ENCODE assay signal across 29 cellular contexts in genomic region chr20:4556781-4557180, GRCh38.
"Had no signal": no experiment of that assay in that cellular context is flagged by ENCODE, and none has a peak within 500 bp of the region (broad histone marks: within the 10 kb centered on the region; RNA-seq: fewer than 3 reads in every experiment).

No MANE protein-coding gene starts in this region.

- H3K27ac ChIP-seq: stomach, suprapubic skin, testis, thoracic aorta, thyroid gland, tibial artery, tibial nerve, transverse colon, upper lobe of left lung, upper lobe of right lung, uterus, vagina had no signal

- H3K4me1 ChIP-seq: stomach, suprapubic skin, testis, thyroid gland, tibial artery, tibial nerve, transverse colon, uterus, vagina had no signal

- FAIRE-seq: urothelium cell line had no signal

- H3K36me3 Mint-ChIP-seq: stimulated activated effector memory CD8-positive, alpha-beta T cell treated with anti-CD3 and anti-CD28 coated beads, Interleukin-12 subunit alpha, Interleukin-12 subunit beta, amount 100 ng/mL, for 72 hours; stimulated activated memory B cell treated with anti-CD40 and anti-IgM and Interleukin-4, amounts not matched to agents 10 μg/mL and 1 μg/mL and 100 μg/mL, for 72 hours; stimulated activated naive B cell treated with anti-CD40 and anti-IgM and Interleukin-4, amounts not matched to agents 10 μg/mL and 1 μg/mL and 100 μg/mL, for 72 hours; type B pancreatic cell had no signal

- H3K9me3 Mint-ChIP-seq: stimulated activated effector memory CD8-positive, alpha-beta T cell treated with anti-CD3 and anti-CD28 coated beads, Interleukin-12 subunit alpha, Interleukin-12 subunit beta, amount 100 ng/mL, for 72 hours; stimulated activated memory B cell treated with anti-CD40 and anti-IgM and Interleukin-4, amounts not matched to agents 10 μg/mL and 1 μg/mL and 100 μg/mL, for 72 hours; stimulated activated naive B cell treated with anti-CD40 and anti-IgM and Interleukin-4, amounts not matched to agents 10 μg/mL and 1 μg/mL and 100 μg/mL, for 72 hours; stimulated activated naive CD8-positive, alpha-beta T cell treated with anti-CD3 and anti-CD28 coated beads, Interleukin-15, amount 100 ng/mL, for 72 hours; stimulated activated naive CD8-positive, alpha-beta T cell treated with anti-CD3 and anti-CD28 coated beads, Interleukin-15, Interleukin-2, amounts not matched to agents 100 ng/mL and 50 ng/mL, for 24 hours; type B pancreatic cell had no signal

- H3K4me3 ChIP-seq: stomach, suprapubic skin, testis, thoracic aorta, thyroid gland, tibial artery, tibial nerve, transverse colon, upper lobe of left lung, upper lobe of right lung, uterus, vagina had no signal

- DNase-seq: stimulated activated CD4-positive, alpha-beta T cell treated with anti-CD3 and anti-CD28 coated beads, Interleukin-2, amount 100 ng/mL, for 48 hours; stimulated activated CD4-positive, alpha-beta T cell treated with anti-CD3 and anti-CD28 coated beads, Interleukin-4, amount 100 ng/mL, for 1 hour; stimulated activated CD4-positive, alpha-beta T cell treated with anti-CD3 and anti-CD28 coated beads, Interleukin-4, amount 100 ng/mL, for 24 hours; stimulated activated CD4-positive, alpha-beta T cell treated with anti-CD3 and anti-CD28 coated beads, Interleukin-4, amount 100 ng/mL, for 4 hours; stimulated activated CD8-positive, alpha-beta memory T cell treated with anti-CD3 and anti-CD28 coated beads, Interleukin-4, amount 100 ng/mL, for 48 hours; stimulated activated naive B cell treated with anti-CD40 and anti-IgM and Interleukin-4, amounts not matched to agents 10 μg/mL and 1 μg/mL and 100 μg/mL, for 72 hours; stimulated activated naive CD4-positive, alpha-beta T cell; stimulated activated naive CD4-positive, alpha-beta T cell treated with Interleukin-2 at 50 U/mL for 16 hours; stimulated activated naive CD8-positive, alpha-beta T cell treated with anti-CD3 and anti-CD28 coated beads, Interleukin-15, amount 100 ng/mL, for 72 hours; stimulated activated naive CD8-positive, alpha-beta T cell treated with anti-CD3 and anti-CD28 coated beads, Interleukin-15, Interleukin-2, amounts not matched to agents 100 U/mL and 50 U/mL, for 24 hours; stomach; substantia nigra; testis; thyroid gland; tibial artery; transverse colon; trophoblast cell; upper lobe of left lung; upper lobe of right lung; uterus had no signal

- H3K36me3 ChIP-seq: stomach, suprapubic skin, thoracic aorta, thyroid gland, tibial artery, tibial nerve, transverse colon, upper lobe of left lung, upper lobe of right lung, uterus, vagina had no signal

- H3K27me3 ChIP-seq: stomach, testis, thyroid gland, tibial nerve, transverse colon, upper lobe of left lung, uterus, vagina had no signal

- H3K4me3 Mint-ChIP-seq: stimulated activated effector memory CD8-positive, alpha-beta T cell treated with anti-CD3 and anti-CD28 coated beads, Interleukin-12 subunit alpha, Interleukin-12 subunit beta, amount 100 ng/mL, for 72 hours; stimulated activated memory B cell treated with anti-CD40 and anti-IgM and Interleukin-4, amounts not matched to agents 10 μg/mL and 1 μg/mL and 100 μg/mL, for 72 hours; stimulated activated naive B cell treated with anti-CD40 and anti-IgM and Interleukin-4, amounts not matched to agents 10 μg/mL and 1 μg/mL and 100 μg/mL, for 72 hours; stimulated activated naive CD8-positive, alpha-beta T cell treated with anti-CD3 and anti-CD28 coated beads, Interleukin-15, amount 100 ng/mL, for 72 hours; stimulated activated naive CD8-positive, alpha-beta T cell treated with anti-CD3 and anti-CD28 coated beads, Interleukin-15, Interleukin-2, amounts not matched to agents 100 ng/mL and 50 ng/mL, for 24 hours; type B pancreatic cell had no signal

- H3K4me1 Mint-ChIP-seq: stimulated activated effector memory CD8-positive, alpha-beta T cell treated with anti-CD3 and anti-CD28 coated beads, Interleukin-12 subunit alpha, Interleukin-12 subunit beta, amount 100 ng/mL, for 72 hours; stimulated activated memory B cell treated with anti-CD40 and anti-IgM and Interleukin-4, amounts not matched to agents 10 μg/mL and 1 μg/mL and 100 μg/mL, for 72 hours; stimulated activated naive B cell treated with anti-CD40 and anti-IgM and Interleukin-4, amounts not matched to agents 10 μg/mL and 1 μg/mL and 100 μg/mL, for 72 hours; stimulated activated naive CD8-positive, alpha-beta T cell treated with anti-CD3 and anti-CD28 coated beads, Interleukin-15, amount 100 ng/mL, for 72 hours had no signal

- H3K9me3 ChIP-seq: suprapubic skin, testis, thoracic aorta, thyroid gland, transverse colon, upper lobe of left lung, upper lobe of right lung, uterus, vagina had no signal

- H3K27ac Mint-ChIP-seq: stimulated activated effector memory CD8-positive, alpha-beta T cell treated with anti-CD3 and anti-CD28 coated beads, Interleukin-12 subunit alpha, Interleukin-12 subunit beta, amount 100 ng/mL, for 72 hours; stimulated activated memory B cell treated with anti-CD40 and anti-IgM and Interleukin-4, amounts not matched to agents 10 μg/mL and 1 μg/mL and 100 μg/mL, for 72 hours; stimulated activated naive B cell treated with anti-CD40 and anti-IgM and Interleukin-4, amounts not matched to agents 10 μg/mL and 1 μg/mL and 100 μg/mL, for 72 hours; stimulated activated naive CD8-positive, alpha-beta T cell treated with anti-CD3 and anti-CD28 coated beads, Interleukin-15, amount 100 ng/mL, for 72 hours; stimulated activated naive CD8-positive, alpha-beta T cell treated with anti-CD3 and anti-CD28 coated beads, Interleukin-15, Interleukin-2, amounts not matched to agents 100 ng/mL and 50 ng/mL, for 24 hours; type B pancreatic cell had no signal

- ATAC-seq: stimulated activated effector memory CD8-positive, alpha-beta T cell treated with anti-CD3 and anti-CD28 coated beads, Interleukin-12 subunit alpha, Interleukin-12 subunit beta, amount 100 ng/mL, for 72 hours; stimulated activated memory B cell treated with anti-CD40 and anti-IgM and Interleukin-4, amounts not matched to agents 10 μg/mL and 1 μg/mL and 100 μg/mL, for 72 hours; stimulated activated naive B cell treated with anti-CD40 and anti-IgM and Interleukin-4, amounts not matched to agents 10 μg/mL and 1 μg/mL and 100 μg/mL, for 72 hours; stimulated activated naive CD8-positive, alpha-beta T cell treated with anti-CD3 and anti-CD28 coated beads, Interleukin-15, amount 100 ng/mL, for 72 hours; stimulated activated naive CD8-positive, alpha-beta T cell treated with anti-CD3 and anti-CD28 coated beads, Interleukin-15, Interleukin-2, amounts not matched to agents 100 U/mL and 50 U/mL, for 24 hours; upper lobe of right lung had no signal
